Comparison of ENCODE assay signal across 7 cellular contexts in genomic region chrX:53818115-53818514, GRCh38.
DNase-seq lines count a peak whose midpoint lies in the region; ATAC-seq, FAIRE-seq and TF ChIP-seq lines count a peak whose summit lies in the region.
"Not testable (repeated sequence)": the region's sequence is repeated elsewhere in the genome, so short reads cannot be mapped to it uniquely, and the experiment has no call there.

No MANE protein-coding gene starts in this region.

- not testable (repeated sequence) for H2BK5ac ChIP-seq in H1 (ENCODE audit: low read depth, low read length)

- not testable (repeated sequence) for H3K23me2 ChIP-seq in H1 (ENCODE audit: low read depth, low read length)

- not testable (repeated sequence) for H3K79me1 ChIP-seq in H1 (ENCODE audit: low read depth, low read length)

- DNase-seq in D721Med (ENCODE audit: insufficient read length, low spot score); GM19239 (ENCODE audit: insufficient read length, low spot score); GM12878 (ENCODE audit: low read depth, low spot score); H1 (ENCODE audit: low read depth in 1 of 2, low spot score in 2 of 2); stimulated activated effector memory CD8-positive, alpha-beta T cell treated with anti-CD3 and anti-CD28 coated beads, Interleukin-12 subunit alpha, Interleukin-12 subunit beta, amount 100 ng/mL, for 72 hours (ENCODE audit: low spot score in 2 of 2); stimulated activated naive CD8-positive, alpha-beta T cell treated with anti-CD3 and anti-CD28 coated beads, Interleukin-15, amount 100 ng/mL, for 72 hours: not testable (repeated sequence)

- not testable (repeated sequence) for H4K8ac ChIP-seq in H1 (ENCODE audit: extremely low read depth, insufficient read depth, low read length)

- peak overlapping the region; percentile 90 for H3K27ac Mint-ChIP-seq in activated T-helper 17 cell treated with anti-CD3 and anti-CD28 coated beads, Interleukin-2, amount 50 U/mL, for 72 hours
- not testable (repeated sequence) for H3K27ac Mint-ChIP-seq in stimulated activated effector memory CD8-positive, alpha-beta T cell treated with anti-CD3 and anti-CD28 coated beads, Interleukin-12 subunit alpha, Interleukin-12 subunit beta, amount 100 ng/mL, for 72 hours; stimulated activated naive CD8-positive, alpha-beta T cell treated with anti-CD3 and anti-CD28 coated beads, Interleukin-15, amount 100 ng/mL, for 72 hours

- not testable (repeated sequence) for H3K9me3 ChIP-seq in GM12878 (replicated peaks; ENCODE audit: control insufficient read depth, insufficient read depth, low read length); H1 (ENCODE audit: insufficient read depth in 2 of 2, low read depth in 1 of 2, low read length in 1 of 2)

- CTCF ChIA-PET in GM12878 (lab: Yijun Ruan, JAX); H1 (lab: Charles Lee; ENCODE audit: partially characterized antibody): not testable (repeated sequence)

- H3K4me2 ChIP-seq in GM12878 (ENCODE audit: control insufficient read depth, insufficient read depth); H1 (ENCODE audit: insufficient read depth in 1 of 2, low read depth in 2 of 2, low read length in 2 of 2): not testable (repeated sequence)

- not testable (repeated sequence) for H3K27me3 Mint-ChIP-seq in activated T-helper 17 cell treated with anti-CD3 and anti-CD28 coated beads, Interleukin-2, amount 50 U/mL, for 72 hours; stimulated activated naive CD8-positive, alpha-beta T cell treated with anti-CD3 and anti-CD28 coated beads, Interleukin-15, amount 100 ng/mL, for 72 hours

- not testable (repeated sequence) for TF ChIP-seq CTCF in D721Med (IDR thresholded peaks at IDR 0.05; ENCODE audit: insufficient read depth, missing control alignments); GM12878 (IDR thresholded peaks at IDR 0.05 in 2 of 3, conservative IDR thresholded peaks at IDR 0.05 in 1 of 3; ENCODE audit: control insufficient read depth in 2 of 3, extremely low read depth in 1 of 3, insufficient read depth in 1 of 3, low read depth in 3 of 3, low read length in 3 of 3); H1 (IDR thresholded peaks at IDR 0.05; ENCODE audit: control extremely low read depth in 1 of 3, insufficient read depth in 1 of 3, low read depth in 1 of 3, low read length in 3 of 3)

- in situ Hi-C loops in GM12878 (cut with MboI), result not testable (repeated sequence)

- peaks cover 15% of the 10 kb centered on the region for H3K4me1 Mint-ChIP-seq in activated T-helper 17 cell treated with anti-CD3 and anti-CD28 coated beads, Interleukin-2, amount 50 U/mL, for 72 hours
- peaks cover 16% of the 10 kb centered on the region for H3K4me1 Mint-ChIP-seq in stimulated activated effector memory CD8-positive, alpha-beta T cell treated with anti-CD3 and anti-CD28 coated beads, Interleukin-12 subunit alpha, Interleukin-12 subunit beta, amount 100 ng/mL, for 72 hours
- H3K4me1 Mint-ChIP-seq in stimulated activated naive CD8-positive, alpha-beta T cell treated with anti-CD3 and anti-CD28 coated beads, Interleukin-15, amount 100 ng/mL, for 72 hours, result peaks cover 18% of the 10 kb centered on the region

- not testable (repeated sequence) for H4K91ac ChIP-seq in H1 (replicated peaks; ENCODE audit: insufficient read length, low read length)

- SMC1A ChIA-PET in GM12878 (lab: Charles Lee; ENCODE audit: uncharacterized antibody, unreplicated experiment), result interaction anchor here (0.6 kb wide), 1 partner anchor 435 kb away, joined by 3 read pairs; no protein-coding TSS in a partner anchor

- RAD21 ChIA-PET in GM12878 (lab: Charles Lee; ENCODE audit: unreplicated experiment), result not testable (repeated sequence)

- H3K27ac ChIP-seq in GM12878 (ENCODE audit: control insufficient read depth, insufficient read depth); H1 (ENCODE audit: low read depth, low read length): not testable (repeated sequence)

- H2AFZ ChIP-seq in GM12878 (ENCODE audit: control insufficient read depth, low read depth, low read length); H1 (ENCODE audit: low read length): not testable (repeated sequence)

- not testable (repeated sequence) for TF ChIP-seq RAD21 in GM12878 (IDR thresholded peaks at IDR 0.05; ENCODE audit: insufficient read depth, low read depth, low read length); H1 (IDR thresholded peaks at IDR 0.05 in 1 of 2, conservative IDR thresholded peaks at IDR 0.05 in 1 of 2; ENCODE audit: low read depth in 2 of 2, low read length in 2 of 2)

- intact Hi-C loops in GM12878 (cut with micrococcal nuclease; ENCODE audit: unreplicated experiment), result not testable (repeated sequence)

- H2BK12ac ChIP-seq in H1 (ENCODE audit: low read depth, low read length), result not testable (repeated sequence)

- H3K4me3 Mint-ChIP-seq in activated T-helper 17 cell treated with anti-CD3 and anti-CD28 coated beads, Interleukin-2, amount 50 U/mL, for 72 hours, result peak overlapping the region; percentile 85
- peak overlapping the region; percentile 51 for H3K4me3 Mint-ChIP-seq in stimulated activated effector memory CD8-positive, alpha-beta T cell treated with anti-CD3 and anti-CD28 coated beads, Interleukin-12 subunit alpha, Interleukin-12 subunit beta, amount 100 ng/mL, for 72 hours
- not testable (repeated sequence) for H3K4me3 Mint-ChIP-seq in stimulated activated naive CD8-positive, alpha-beta T cell treated with anti-CD3 and anti-CD28 coated beads, Interleukin-15, amount 100 ng/mL, for 72 hours

- H2BK120ac ChIP-seq in H1 (replicated peaks; ENCODE audit: low read depth, low read length), result not testable (repeated sequence)

- not testable (repeated sequence) for H3K36me3 Mint-ChIP-seq in activated T-helper 17 cell treated with anti-CD3 and anti-CD28 coated beads, Interleukin-2, amount 50 U/mL, for 72 hours (ENCODE audit: low read depth); stimulated activated effector memory CD8-positive, alpha-beta T cell treated with anti-CD3 and anti-CD28 coated beads, Interleukin-12 subunit alpha, Interleukin-12 subunit beta, amount 100 ng/mL, for 72 hours

- not testable (repeated sequence) for TF ChIP-seq EP300 in GM12878 (IDR thresholded peaks at IDR 0.05; ENCODE audit: borderline replicate concordance in 1 of 2, control insufficient read depth in 1 of 2, low read depth in 2 of 2, low read length in 2 of 2); H1 (IDR thresholded peaks at IDR 0.05; ENCODE audit: borderline replicate concordance in 1 of 2, low read depth in 2 of 2, low read length in 2 of 2)

- 88% methylated on average over 1 of the region's 1 CpG for WGBS in GM12878 (ENCODE audit: insufficient coverage, insufficient replicate concordance, low lambda C conversion rate, missing lambda C conversion rate)
- 100% methylated on average over 1 of the region's 1 CpG; no CpG with 5 or more reads in 1 of the 2 experiments for WGBS in H1 (ENCODE audit: extremely low coverage in 1 of 2, insufficient coverage in 1 of 2, insufficient read length in 1 of 2, insufficient replicate concordance in 2 of 2, low coverage in 1 of 2, low lambda C conversion rate in 2 of 2, missing lambda C conversion rate in 1 of 2), 2 experiments

- H3K4me3 ChIP-seq in GM12878; H1 (ENCODE audit: extremely low read depth in 1 of 4, insufficient read depth in 2 of 4, low read depth in 3 of 4, low read length in 4 of 4): not testable (repeated sequence)

- not testable (repeated sequence) for H3K14ac ChIP-seq in H1 (ENCODE audit: insufficient read length)

- not testable (repeated sequence) for H2AK5ac ChIP-seq in H1 (ENCODE audit: low read depth, low read length)

- H3K9ac ChIP-seq in GM12878 (ENCODE audit: control insufficient read depth, insufficient read depth, low read length); H1 (replicated peaks in 1 of 4; ENCODE audit: extremely low read depth in 1 of 4, low read depth in 3 of 4, low read length in 3 of 4): not testable (repeated sequence)

- H2BK20ac ChIP-seq in H1 (ENCODE audit: low read length), result not testable (repeated sequence)

- peak; percentile 60 for FAIRE-seq in D721Med (lab: Jason Lieb, UNC)
- peak; percentile 88 for FAIRE-seq in GM19239 (lab: Jason Lieb, UNC)
- peak; percentile 79 for FAIRE-seq in GM12878 (lab: Jason Lieb, UNC)
- peak; percentile 24 for FAIRE-seq in H1 (lab: Jason Lieb, UNC)

- not testable (repeated sequence) for H3K27me3 ChIP-seq in GM12878 (replicated peaks in 1 of 2; ENCODE audit: control insufficient read depth in 2 of 2, insufficient read depth in 2 of 2, low read length in 1 of 2); H1 (replicated peaks in 1 of 4; ENCODE audit: control insufficient read depth in 3 of 4, extremely low read depth in 1 of 4, insufficient read depth in 3 of 4, low read length in 3 of 4)

- not testable (repeated sequence) for H3K36me3 ChIP-seq in GM12878 (ENCODE audit: control insufficient read depth in 2 of 2, insufficient read depth in 2 of 2, low read length in 1 of 2); H1 (ENCODE audit: control insufficient read depth in 2 of 4, insufficient read depth in 4 of 4, low read length in 3 of 4)

- H4K20me1 ChIP-seq in GM12878 (ENCODE audit: control insufficient read depth, insufficient read depth); H1 (replicated peaks in 1 of 2; ENCODE audit: control insufficient read depth in 1 of 2, insufficient read depth in 2 of 2, low read length in 2 of 2): not testable (repeated sequence)

- H3K79me2 ChIP-seq in GM12878 (ENCODE audit: control insufficient read depth, insufficient read depth, low read length); H1 (ENCODE audit: control insufficient read depth in 1 of 2, insufficient read depth in 2 of 2, low read length in 2 of 2): not testable (repeated sequence)

- H3K9me3 Mint-ChIP-seq in activated T-helper 17 cell treated with anti-CD3 and anti-CD28 coated beads, Interleukin-2, amount 50 U/mL, for 72 hours; stimulated activated effector memory CD8-positive, alpha-beta T cell treated with anti-CD3 and anti-CD28 coated beads, Interleukin-12 subunit alpha, Interleukin-12 subunit beta, amount 100 ng/mL, for 72 hours; stimulated activated naive CD8-positive, alpha-beta T cell treated with anti-CD3 and anti-CD28 coated beads, Interleukin-15, amount 100 ng/mL, for 72 hours: not testable (repeated sequence)

- peak; percentile 81 for ATAC-seq in activated T-helper 17 cell treated with anti-CD3 and anti-CD28 coated beads, Interleukin-2, amount 50 U/mL, for 72 hours (replicated peaks)
- ATAC-seq in GM12878, result not testable (repeated sequence)
- peak; percentile 60 for ATAC-seq in stimulated activated effector memory CD8-positive, alpha-beta T cell treated with anti-CD3 and anti-CD28 coated beads, Interleukin-12 subunit alpha, Interleukin-12 subunit beta, amount 100 ng/mL, for 72 hours
- ATAC-seq in stimulated activated naive CD8-positive, alpha-beta T cell treated with anti-CD3 and anti-CD28 coated beads, Interleukin-15, amount 100 ng/mL, for 72 hours, result peak; percentile 45

- H4K5ac ChIP-seq in H1 (ENCODE audit: insufficient read length, low read depth, low read length), result not testable (repeated sequence)

- not testable (repeated sequence) for H3K18ac ChIP-seq in H1 (ENCODE audit: extremely low read depth, low read length)

- not testable (repeated sequence) for H3K4me1 ChIP-seq in GM12878 (ENCODE audit: control insufficient read depth, insufficient read depth, low read length); H1 (replicated peaks in 1 of 4; ENCODE audit: control insufficient read depth in 3 of 4, insufficient read depth in 4 of 4, low read length in 3 of 4)

- not testable (repeated sequence) for H3K4ac ChIP-seq in H1 (replicated peaks; ENCODE audit: insufficient read length, low read depth, low read length)

- H2BK15ac ChIP-seq in H1 (ENCODE audit: low read length), result not testable (repeated sequence)

- not testable (repeated sequence) for BruUV-seq in GM12878 (replicated peaks; lab: Mats Ljungman, UMichigan)

- not testable (repeated sequence) for H3K56ac ChIP-seq in H1 (replicated peaks; ENCODE audit: insufficient read length, low read depth, low read length)

- not testable (repeated sequence) for TF ChIP-seq POLR2A in GM12878 (IDR thresholded peaks at IDR 0.05; ENCODE audit: low read depth, low read length); H1 (IDR thresholded peaks at IDR 0.05; ENCODE audit: control extremely low read depth in 1 of 2, low read depth in 2 of 2, low read length in 2 of 2)

- not testable (repeated sequence) for H3K23ac ChIP-seq in H1 (ENCODE audit: insufficient read length)

- POLR2A ChIA-PET in GM12878 (lab: Charles Lee); H1 (lab: Charles Lee; ENCODE audit: partially characterized antibody): not testable (repeated sequence)
